27 cellular contexts compared by ENCODE assay signal in genomic region chr20:52054123-52054522, GRCh38.
DNase-seq lines count a peak whose midpoint lies in the region; ATAC-seq and TF ChIP-seq lines count a peak whose summit lies in the region.
"Had no signal": no experiment of that assay in that cellular context is flagged by ENCODE, and none has a peak within 500 bp of the region (broad histone marks: within the 10 kb centered on the region; RNA-seq: fewer than 3 reads in every experiment).

No MANE protein-coding gene starts in this region.

- intact Hi-C loops in activated CD4-positive, alpha-beta T cell treated with anti-CD3 and anti-CD28 coated beads for 36 hours (cut with DNase I, micrococcal nuclease) = no loop called here
- intact Hi-C loops in CD4-positive, alpha-beta T cell (cut with DNase I, micrococcal nuclease) = no loop called here
- intact Hi-C loops in activated CD4-positive, alpha-beta memory T cell treated with anti-CD3 and anti-CD28 coated beads for 36 hours (cut with micrococcal nuclease) = no loop called here
- intact Hi-C loops in mucosa of descending colon (cut with DNase I, micrococcal nuclease) = no loop called here

- no peak overlapping the region for H3K4me3 ChIP-seq in mucosa of descending colon
- H3K4me3 ChIP-seq: dorsolateral prefrontal cortex, pancreas, right atrium auricular region, stomach had no signal

- H3K36me3 Mint-ChIP-seq in activated CD4-positive, alpha-beta T cell treated with anti-CD3 and anti-CD28 coated beads for 36 hours (ENCODE audit: low read depth) = peaks cover 2% of the 10 kb centered on the region
- H3K36me3 Mint-ChIP-seq in CD4-positive, alpha-beta T cell (ENCODE audit: low read depth) = peaks cover 18% of the 10 kb centered on the region
- H3K36me3 Mint-ChIP-seq in activated CD4-positive, alpha-beta memory T cell treated with anti-CD3 and anti-CD28 coated beads for 36 hours = peaks cover 2% of the 10 kb centered on the region
- peaks cover 9 to 15% of the 10 kb centered on the region in 2 donors for H3K36me3 Mint-ChIP-seq in stimulated activated naive B cell treated with anti-CD40 and anti-IgM and Interleukin-4, amounts not matched to agents 10 μg/mL and 1 μg/mL and 100 μg/mL, for 72 hours

- POLR2A ChIA-PET in activated CD4-positive, alpha-beta T cell treated with anti-CD3 and anti-CD28 coated beads for 36 hours (lab: Charles Lee) = no interaction called here
- POLR2A ChIA-PET in CD4-positive, alpha-beta T cell (lab: Charles Lee) = no interaction called here
- POLR2A ChIA-PET in activated CD4-positive, alpha-beta memory T cell treated with anti-CD3 and anti-CD28 coated beads for 36 hours (lab: Charles Lee) = no interaction called here

- H3K4me1 Mint-ChIP-seq in activated CD4-positive, alpha-beta T cell treated with anti-CD3 and anti-CD28 coated beads for 36 hours = peaks cover 2% of the 10 kb centered on the region
- H3K4me1 Mint-ChIP-seq in CD4-positive, alpha-beta T cell (ENCODE audit: low read depth) = no peaks in the 10 kb centered on the region
- H3K4me1 Mint-ChIP-seq in activated CD4-positive, alpha-beta memory T cell treated with anti-CD3 and anti-CD28 coated beads for 36 hours (ENCODE audit: low read depth) = no peaks in the 10 kb centered on the region
- no peaks in the 10 kb centered on the region for H3K4me1 Mint-ChIP-seq in stimulated activated naive B cell treated with anti-CD40 and anti-IgM and Interleukin-4, amounts not matched to agents 10 μg/mL and 1 μg/mL and 100 μg/mL, for 72 hours
- H3K4me1 Mint-ChIP-seq: activated naive CD4-positive, alpha-beta T cell treated with anti-CD3 and anti-CD28 coated beads, Interleukin-2, amount 50 U/mL, for 24 hours; CD4-positive, CD25-positive, alpha-beta regulatory T cell had no signal

- peaks cover 11% of the 10 kb centered on the region for H3K9me3 Mint-ChIP-seq in activated CD4-positive, alpha-beta T cell treated with anti-CD3 and anti-CD28 coated beads for 36 hours (ENCODE audit: low read depth)
- peaks cover 13% of the 10 kb centered on the region for H3K9me3 Mint-ChIP-seq in CD4-positive, alpha-beta T cell
- peaks cover 15% of the 10 kb centered on the region for H3K9me3 Mint-ChIP-seq in activated CD4-positive, alpha-beta memory T cell treated with anti-CD3 and anti-CD28 coated beads for 36 hours
- H3K9me3 Mint-ChIP-seq in stimulated activated naive B cell treated with anti-CD40 and anti-IgM and Interleukin-4, amounts not matched to agents 10 μg/mL and 1 μg/mL and 100 μg/mL, for 72 hours = peaks cover 8 to 14% of the 10 kb centered on the region in 2 donors

- CTCF ChIA-PET in activated CD4-positive, alpha-beta T cell treated with anti-CD3 and anti-CD28 coated beads for 36 hours (lab: Charles Lee) = no interaction called here
- CTCF ChIA-PET in CD4-positive, alpha-beta T cell (lab: Charles Lee) = no interaction called here
- CTCF ChIA-PET in activated CD4-positive, alpha-beta memory T cell treated with anti-CD3 and anti-CD28 coated beads for 36 hours (lab: Charles Lee) = no interaction called here

- H3K4me1 ChIP-seq in mucosa of descending colon (ENCODE audit: low read depth) = no peaks in the 10 kb centered on the region
- H3K4me1 ChIP-seq: pancreas, right atrium auricular region, stomach had no signal

- no peaks in the 10 kb centered on the region for H3K27me3 Mint-ChIP-seq in activated CD4-positive, alpha-beta T cell treated with anti-CD3 and anti-CD28 coated beads for 36 hours
- no peaks in the 10 kb centered on the region for H3K27me3 Mint-ChIP-seq in CD4-positive, alpha-beta T cell
- peaks cover 2% of the 10 kb centered on the region for H3K27me3 Mint-ChIP-seq in activated CD4-positive, alpha-beta memory T cell treated with anti-CD3 and anti-CD28 coated beads for 36 hours
- H3K27me3 Mint-ChIP-seq in stimulated activated naive B cell treated with anti-CD40 and anti-IgM and Interleukin-4, amounts not matched to agents 10 μg/mL and 1 μg/mL and 100 μg/mL, for 72 hours = peaks cover 0 to 15% of the 10 kb centered on the region in 2 donors
- H3K27me3 Mint-ChIP-seq: activated naive CD4-positive, alpha-beta T cell treated with anti-CD3 and anti-CD28 coated beads, Interleukin-2, amount 50 U/mL, for 24 hours; CD4-positive, CD25-positive, alpha-beta regulatory T cell had no signal

- H3K9me3 ChIP-seq in CD4-positive, alpha-beta T cell (ENCODE audit: control insufficient read depth, low read length) = peaks cover 14% of the 10 kb centered on the region
- H3K9me3 ChIP-seq in mucosa of descending colon = peaks cover 11% of the 10 kb centered on the region
- H3K9me3 ChIP-seq: pancreas had no signal

- H3K4me3 Mint-ChIP-seq in activated CD4-positive, alpha-beta T cell treated with anti-CD3 and anti-CD28 coated beads for 36 hours = no peak overlapping the region
- no peak overlapping the region for H3K4me3 Mint-ChIP-seq in CD4-positive, alpha-beta T cell
- H3K4me3 Mint-ChIP-seq in activated CD4-positive, alpha-beta memory T cell treated with anti-CD3 and anti-CD28 coated beads for 36 hours = no peak overlapping the region
- H3K4me3 Mint-ChIP-seq in stimulated activated naive B cell treated with anti-CD40 and anti-IgM and Interleukin-4, amounts not matched to agents 10 μg/mL and 1 μg/mL and 100 μg/mL, for 72 hours = no peak overlapping the region
- H3K4me3 Mint-ChIP-seq: activated naive CD4-positive, alpha-beta T cell treated with anti-CD3 and anti-CD28 coated beads, Interleukin-2, amount 50 U/mL, for 24 hours; CD4-positive, CD25-positive, alpha-beta regulatory T cell; nephron progenitor cell had no signal

- peak; percentile 63 for ATAC-seq in activated CD4-positive, alpha-beta T cell treated with anti-CD3 and anti-CD28 coated beads for 36 hours
- ATAC-seq in CD4-positive, alpha-beta T cell (ENCODE audit: poor library complexity) = peak; percentile 48
- peak; percentile 60 for ATAC-seq in mucosa of descending colon
- ATAC-seq in stimulated activated naive B cell treated with anti-CD40 and anti-IgM and Interleukin-4, amounts not matched to agents 10 μg/mL and 1 μg/mL and 100 μg/mL, for 72 hours (replicated peaks) = no peak
- ATAC-seq: pancreas had no signal

- H3K27ac Mint-ChIP-seq in activated CD4-positive, alpha-beta T cell treated with anti-CD3 and anti-CD28 coated beads for 36 hours = no peak overlapping the region
- no peak overlapping the region for H3K27ac Mint-ChIP-seq in CD4-positive, alpha-beta T cell
- H3K27ac Mint-ChIP-seq in activated CD4-positive, alpha-beta memory T cell treated with anti-CD3 and anti-CD28 coated beads for 36 hours = no peak overlapping the region
- H3K27ac Mint-ChIP-seq in stimulated activated naive B cell treated with anti-CD40 and anti-IgM and Interleukin-4, amounts not matched to agents 10 μg/mL and 1 μg/mL and 100 μg/mL, for 72 hours = no peak overlapping the region
- H3K27ac Mint-ChIP-seq: activated naive CD4-positive, alpha-beta T cell treated with anti-CD3 and anti-CD28 coated beads, Interleukin-2, amount 50 U/mL, for 24 hours; nephron progenitor cell had no signal

- TF ChIP-seq CTCF in CD4-positive, alpha-beta T cell (IDR thresholded peaks at IDR 0.05) = no peak
- no peak for TF ChIP-seq CTCF in mucosa of descending colon (IDR thresholded peaks at IDR 0.05)

- no peak overlapping the region for H3K27ac ChIP-seq in CD4-positive, alpha-beta T cell (ENCODE audit: low read depth, low read length)
- H3K27ac ChIP-seq: 22Rv1, dorsolateral prefrontal cortex, pancreas, right atrium auricular region, stomach had no signal

- no peaks in the 10 kb centered on the region for H3K36me3 ChIP-seq in mucosa of descending colon (ENCODE audit: low read depth)
- H3K36me3 ChIP-seq: pancreas, right atrium auricular region had no signal

- peak; percentile 36 for DNase-seq in activated CD4-positive, alpha-beta T cell treated with anti-CD3 and anti-CD28 coated beads for 36 hours
- DNase-seq in activated CD4-positive, alpha-beta T cell treated with anti-CD3 and anti-CD28 coated beads for 4 hours = no peak
- DNase-seq in CD4-positive, alpha-beta T cell = no peak
- DNase-seq in activated CD4-positive, alpha-beta memory T cell treated with anti-CD3 and anti-CD28 coated beads for 36 hours = peak; percentile 62
- peak in 1 of 3 donors; percentile 24 for DNase-seq in mucosa of descending colon
- no peak for DNase-seq in SHP77 (lab: John Stamatoyannopoulos, UW)
- DNase-seq in cerebellar cortex (ENCODE audit: low spot score) = no peak
- DNase-seq in stimulated activated naive B cell treated with anti-CD40 and anti-IgM and Interleukin-4, amounts not matched to agents 10 μg/mL and 1 μg/mL and 100 μg/mL, for 72 hours = no peak
- DNase-seq: activated CD4-positive, CD25-positive, alpha-beta regulatory T cell; caudate nucleus; dorsolateral prefrontal cortex; kidney; midbrain; NCI-H1092 treated with DMSO at 0.1 percent for 48 hours; NCI-H2029; NCI-H226; NCI-H748 treated with DMSO at 0.1 percent for 48 hours; nephron progenitor cell; pancreas; Right ventricle myocardium superior; stimulated activated CD4-positive, alpha-beta T cell treated with anti-CD3 and anti-CD28 coated beads, Interleukin-4, amount 100 ng/mL, for 24 hours; stomach; trophoblast cell had no signal

- H3K27me3 ChIP-seq in CD4-positive, alpha-beta T cell (ENCODE audit: control insufficient read depth, insufficient read depth, low read length) = no peaks in the 10 kb centered on the region
- H3K27me3 ChIP-seq: dorsolateral prefrontal cortex, pancreas, right atrium auricular region, stomach had no signal

Comparison
In these comparisons a context has a peak if more than half of its experiments do, and no peak if none do; other contexts are left out.
1. DNase-seq: peak in activated CD4-positive, alpha-beta T cell treated with anti-CD3 and anti-CD28 coated beads for 36 hours (single experiment) and activated CD4-positive, alpha-beta memory T cell treated with anti-CD3 and anti-CD28 coated beads for 36 hours (single experiment); none in activated CD4-positive, alpha-beta T cell treated with anti-CD3 and anti-CD28 coated beads for 4 hours (0 of 2), CD4-positive, alpha-beta T cell (0 of 10), SHP77 (0 of 2), cerebellar cortex (single experiment) and stimulated activated naive B cell treated with anti-CD40 and anti-IgM and Interleukin-4, amounts not matched to agents 10 μg/mL and 1 μg/mL and 100 μg/mL, for 72 hours (single experiment).
2. ATAC-seq: peak in activated CD4-positive, alpha-beta T cell treated with anti-CD3 and anti-CD28 coated beads for 36 hours (single experiment), CD4-positive, alpha-beta T cell (single experiment) and mucosa of descending colon (single experiment); none in stimulated activated naive B cell treated with anti-CD40 and anti-IgM and Interleukin-4, amounts not matched to agents 10 μg/mL and 1 μg/mL and 100 μg/mL, for 72 hours (0 of 2).